11 cellular contexts compared by ENCODE assay signal in the genomic region with DNA sequence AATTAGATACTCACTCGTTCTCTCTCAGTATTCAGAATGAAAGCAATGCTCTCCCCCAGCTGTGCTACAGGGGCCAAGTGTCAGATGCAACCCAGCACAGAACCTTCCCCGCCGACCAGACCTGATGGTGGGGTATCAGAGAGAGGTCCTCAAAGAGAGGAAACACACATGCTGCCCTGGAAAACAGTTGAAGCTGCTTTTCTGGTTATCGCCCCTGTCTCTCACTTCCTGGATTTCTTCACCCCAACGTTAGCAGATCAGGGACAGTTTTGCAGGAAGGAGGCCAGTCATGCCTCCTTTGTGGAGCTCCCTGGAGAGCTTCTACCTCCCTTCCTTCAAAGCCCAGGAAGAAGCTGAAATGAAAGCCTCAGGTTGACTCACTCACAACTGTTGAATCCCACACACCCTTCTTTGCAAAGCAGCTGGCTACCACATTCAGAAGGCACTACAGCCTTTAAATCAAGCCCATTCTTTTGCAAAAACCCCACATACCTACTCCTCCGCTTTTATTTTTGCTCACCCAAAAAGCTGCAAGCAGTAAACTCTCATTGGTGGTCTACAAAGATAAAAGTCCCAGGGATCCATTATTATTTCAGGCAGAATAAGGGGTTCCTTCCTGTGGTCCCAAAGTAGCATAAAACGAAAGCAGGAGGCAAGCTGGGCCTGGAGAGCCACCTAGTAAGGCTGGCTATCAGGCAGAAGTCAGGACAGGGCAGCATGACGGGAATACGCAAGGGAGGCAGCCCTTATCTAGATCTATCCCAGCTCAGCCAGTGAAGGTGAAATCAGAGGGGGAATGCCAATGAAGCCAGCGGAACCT. TPM values are rescaled to one million over a fixed set of nuclear protein-coding genes. Genes with fewer than 3 reads are reported as not detected.
DNase-seq lines count a peak whose midpoint lies in the region; ATAC-seq and TF ChIP-seq lines count a peak whose summit lies in the region.
"Had no signal": no experiment of that assay in that cellular context is flagged by ENCODE, and none has a peak within 500 bp of the region (broad histone marks: within the 10 kb centered on the region; RNA-seq: fewer than 3 reads in every experiment).

No MANE protein-coding gene starts in this region.

- no peaks in the 10 kb centered on the region for H3K4me1 Mint-ChIP-seq in Calu3 (ENCODE audit: low read depth, unreplicated experiment)
- no peaks in the 10 kb centered on the region for H3K4me1 Mint-ChIP-seq in activated T-helper 17 cell treated with anti-CD3 and anti-CD28 coated beads, Interleukin-2, amount 50 U/mL, for 72 hours

- TF ChIP-seq CTCF in AG04450 (IDR thresholded peaks at IDR 0.05; ENCODE audit: low read depth, low read length) (no peak), Calu3 (IDR thresholded peaks at IDR 0.05; ENCODE audit: unreplicated experiment) (no peak)

- no peak for DNase-seq in AG04450 (ENCODE audit: low read depth, low spot score)
- no peak for DNase-seq in Right ventricle myocardium superior
- no peak for DNase-seq in Calu3
- DNase-seq in DMS53 (lab: John Stamatoyannopoulos, UW) = no peak
- DNase-seq in NCI-H69 (lab: John Stamatoyannopoulos, UW) = no peak
- DNase-seq: activated CD4-positive, alpha-beta T cell treated with anti-CD3 and anti-CD28 coated beads for 48 hours; stimulated activated CD4-positive, alpha-beta T cell treated with anti-CD3 and anti-CD28 coated beads, Interleukin-4, amount 100 ng/mL, for 4 hours had no signal

- CTCF ChIA-PET in AG04450 (lab: Charles Lee) = interaction anchor here (0.8 kb wide), 1 partner anchor 26 kb away, joined by 3 read pairs; no protein-coding TSS in a partner anchor
- CTCF ChIA-PET in Calu3 (lab: Charles Lee) = no interaction called here

- POLR2A ChIA-PET in AG04450 (lab: Yijun Ruan, JAX) = interaction anchor here (1.0 kb wide), 1 partner anchor 25 kb away, joined by 3 read pairs; no protein-coding TSS in a partner anchor

- no peak overlapping the region for H3K4me3 ChIP-seq in AG04450 (ENCODE audit: low read depth, low read length)

- BruUV-seq in Calu3 (replicated peaks; lab: Mats Ljungman, UMichigan) = no TSS peak

- peaks cover 9% of the 10 kb centered on the region for H3K9me3 Mint-ChIP-seq in Calu3 (ENCODE audit: low read depth, unreplicated experiment)
- H3K9me3 Mint-ChIP-seq in activated T-helper 17 cell treated with anti-CD3 and anti-CD28 coated beads, Interleukin-2, amount 50 U/mL, for 72 hours = peaks cover 4% of the 10 kb centered on the region

- no peaks in the 10 kb centered on the region for H3K27me3 ChIP-seq in AG04450 (ENCODE audit: control insufficient read depth, insufficient read depth, low read length)
- H3K27me3 ChIP-seq: foreskin keratinocyte had no signal

- H3K9me3 ChIP-seq in AG04450 (ENCODE audit: control insufficient read depth, insufficient read depth, low read length) = peaks cover 3% of the 10 kb centered on the region

- no peak overlapping the region for H3K4me3 Mint-ChIP-seq in Calu3 (ENCODE audit: low read depth, unreplicated experiment)
- H3K4me3 Mint-ChIP-seq in activated T-helper 17 cell treated with anti-CD3 and anti-CD28 coated beads, Interleukin-2, amount 50 U/mL, for 72 hours = no peak overlapping the region

- H3K27ac ChIP-seq in AG04450 (ENCODE audit: low read depth, low read length) = peak overlapping the region; percentile 22
- H3K27ac ChIP-seq: foreskin keratinocyte had no signal

- intact Hi-C loops in Right ventricle myocardium superior (cut with DNase I) = no loop called here
- intact Hi-C loops in Calu3 (cut with micrococcal nuclease; ENCODE audit: unreplicated experiment) = no loop called here

- H3K27me3 Mint-ChIP-seq in Calu3 (ENCODE audit: unreplicated experiment) = no peaks in the 10 kb centered on the region
- no peaks in the 10 kb centered on the region for H3K27me3 Mint-ChIP-seq in activated T-helper 17 cell treated with anti-CD3 and anti-CD28 coated beads, Interleukin-2, amount 50 U/mL, for 72 hours

- H3K36me3 Mint-ChIP-seq in Calu3 (ENCODE audit: insufficient read depth, unreplicated experiment) = no peaks in the 10 kb centered on the region
- no peaks in the 10 kb centered on the region for H3K36me3 Mint-ChIP-seq in activated T-helper 17 cell treated with anti-CD3 and anti-CD28 coated beads, Interleukin-2, amount 50 U/mL, for 72 hours (ENCODE audit: low read depth)

- no peak overlapping the region for H3K27ac Mint-ChIP-seq in Calu3 (ENCODE audit: unreplicated experiment)
- H3K27ac Mint-ChIP-seq in activated T-helper 17 cell treated with anti-CD3 and anti-CD28 coated beads, Interleukin-2, amount 50 U/mL, for 72 hours = no peak overlapping the region

- ATAC-seq in GM19452 (IDR thresholded peaks at IDR 0.05; ENCODE audit: unreplicated experiment) = peak; percentile 57
- ATAC-seq in HG03280 (IDR thresholded peaks at IDR 0.05; ENCODE audit: unreplicated experiment) = peak; percentile 49
- peak; percentile 79 for ATAC-seq in Right ventricle myocardium superior (ENCODE audit: poor library complexity)
- no peak for ATAC-seq in activated T-helper 17 cell treated with anti-CD3 and anti-CD28 coated beads, Interleukin-2, amount 50 U/mL, for 72 hours (replicated peaks)
- ATAC-seq: foreskin keratinocyte had no signal

RNA-seq across cellular contexts. Expression of gene LARGE1, which starts 23.3 kb away (rescaled TPM):
- 8.4 and 9.9 TPM in 2 replicates for polyA plus RNA-seq in AG04450 (2011; rRNA removed)
- polyA minus RNA-seq in AG04450 (2011; rRNA and poly(A)+ RNA removed) = 22.7 and 27.9 TPM in 2 replicates
- 140 TPM for total RNA-seq in Right ventricle myocardium superior
- 11.6 and 15.3 TPM in 2 replicates for total RNA-seq in Calu3 (2022)
- total RNA-seq in activated T-helper 17 cell treated with anti-CD3 and anti-CD28 coated beads, Interleukin-2, amount 50 U/mL, for 72 hours = under 1 TPM; 0.45 to 0.73 TPM
